ENCODE assay signal across 5 cellular contexts in the genomic region with DNA sequence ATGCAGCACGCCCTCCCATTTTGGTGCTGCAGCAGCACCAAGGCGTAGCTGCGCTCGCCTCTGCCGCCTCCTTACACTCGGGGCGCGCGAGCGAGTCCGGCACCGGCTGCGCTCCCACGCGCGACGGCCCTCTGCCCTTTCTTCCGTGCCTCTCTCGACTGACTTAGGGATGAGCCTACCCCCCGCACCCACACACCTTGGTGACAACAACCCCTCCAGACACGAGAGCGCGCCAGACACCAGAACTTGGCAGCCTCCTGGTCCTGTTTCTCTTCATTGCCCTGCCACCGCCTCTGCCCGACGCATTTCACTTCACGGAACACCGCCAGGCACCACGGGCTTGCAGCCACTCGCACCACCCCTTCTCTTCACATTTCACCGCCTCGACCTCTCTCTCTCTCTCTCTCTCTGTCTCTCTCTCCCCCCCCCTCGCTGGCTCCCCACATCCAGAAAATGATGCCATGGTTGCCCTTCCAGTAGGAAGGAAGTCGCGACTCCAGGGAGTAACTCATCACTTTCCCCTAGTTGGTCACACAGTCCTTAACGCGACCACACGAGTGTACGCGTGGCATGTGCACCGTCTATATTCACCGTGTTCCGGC. TPM values are rescaled to one million over a fixed set of nuclear protein-coding genes. Genes with fewer than 3 reads are reported as not detected.
"Had no signal": no experiment of that assay in that cellular context is flagged by ENCODE, and none has a peak within 500 bp of the region (broad histone marks: within the 10 kb centered on the region; RNA-seq: fewer than 3 reads in every experiment).

No MANE protein-coding gene starts in this region.

RNA-seq across cellular contexts. Expression of a gene that starts 47.0 kb away (rescaled TPM):
- total RNA-seq: activated CD4-positive, alpha-beta T cell treated with anti-CD3 and anti-CD28 coated beads, Interleukin-2, amount 10 ng/mL, durations not matched to agents 24 days and 14 days; activated CD8-positive, alpha-beta T cell treated with anti-CD3 and anti-CD28 coated beads for 36 hours; cardiac muscle cell; chondrocyte; T-helper 1 cell treated with Interleukin-12 subunit alpha and Interleukin-12 subunit beta and Interleukin-4 antibody, amounts not matched to agents 30 ng/mL and 1 ng/mL, for 36 hours had no signal
- polyA plus RNA-seq: cardiac muscle cell had no signal
